22 cellular contexts compared by ENCODE assay signal in the genomic region with DNA sequence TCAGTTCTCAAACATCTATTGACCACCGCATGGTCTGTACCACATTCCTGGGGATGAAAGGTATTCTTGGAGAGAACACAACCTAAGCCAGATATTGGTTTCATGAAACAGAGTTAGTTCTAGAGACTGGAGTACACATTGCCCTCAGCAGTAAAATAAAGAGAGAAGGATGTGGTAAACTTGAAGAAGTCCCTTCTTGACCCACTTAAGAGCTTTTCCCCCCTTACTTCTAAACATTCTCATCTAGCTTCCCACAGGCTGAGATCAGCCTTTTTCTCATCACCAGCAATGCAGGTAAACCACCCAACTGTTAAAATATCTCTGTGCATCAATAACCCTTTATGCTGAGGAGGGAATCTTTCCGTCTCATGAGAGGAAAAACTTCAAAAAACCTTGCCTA.
DNase-seq lines count a peak whose midpoint lies in the region; ATAC-seq and TF ChIP-seq lines count a peak whose summit lies in the region.
"Had no signal": no experiment of that assay in that cellular context is flagged by ENCODE, and none has a peak within 500 bp of the region (broad histone marks: within the 10 kb centered on the region; RNA-seq: fewer than 3 reads in every experiment).

No MANE protein-coding gene starts in this region.

- H3K18ac ChIP-seq in IMR-90 (ENCODE audit: low read depth, low read length) (no peak overlapping the region), H9 (ENCODE audit: insufficient read length, low read depth, low read length) (no peak overlapping the region)

- H2AK5ac ChIP-seq in IMR-90 (ENCODE audit: low read depth, low read length) = no peak overlapping the region
- no peak overlapping the region for H2AK5ac ChIP-seq in H9 (ENCODE audit: insufficient read length, low read length)

- no peak overlapping the region for H3K23ac ChIP-seq in IMR-90 (ENCODE audit: low read depth, low read length)
- no peak overlapping the region for H3K23ac ChIP-seq in H9 (ENCODE audit: insufficient read length, low read depth, low read length)

- H4K91ac ChIP-seq in IMR-90 (ENCODE audit: insufficient read depth, low read depth, low read length) = no peak overlapping the region
- no peak overlapping the region for H4K91ac ChIP-seq in H9 (ENCODE audit: insufficient read length, low read depth, low read length)

- peak overlapping the region; percentile 19 for H3K27ac Mint-ChIP-seq in activated naive CD4-positive, alpha-beta T cell treated with anti-CD3 and anti-CD28 coated beads for 36 hours
- peak overlapping the region; percentile 59 for H3K27ac Mint-ChIP-seq in CD4-positive, alpha-beta T cell
- H3K27ac Mint-ChIP-seq in H9 = no peak overlapping the region

- H2BK120ac ChIP-seq in IMR-90 (ENCODE audit: low read depth, low read length) (no peak overlapping the region), H9 (ENCODE audit: low read depth, low read length, poor library complexity, severe bottlenecking) (no peak overlapping the region)

- H3K9me3 Mint-ChIP-seq in activated naive CD4-positive, alpha-beta T cell treated with anti-CD3 and anti-CD28 coated beads for 36 hours = peaks cover 5% of the 10 kb centered on the region
- H3K9me3 Mint-ChIP-seq in CD4-positive, alpha-beta T cell = peaks cover 2% of the 10 kb centered on the region
- peaks cover 8 to 15% of the 10 kb centered on the region in 2 experiments for H3K9me3 Mint-ChIP-seq in H9

- H2BK5ac ChIP-seq in IMR-90 (ENCODE audit: low read depth, low read length, poor library complexity, severe bottlenecking) = no peak overlapping the region
- H2BK5ac ChIP-seq in H9 (ENCODE audit: insufficient read length, low read length) = no peak overlapping the region

- DNase-seq in activated naive CD4-positive, alpha-beta T cell treated with anti-CD3 and anti-CD28 coated beads for 36 hours = no peak
- no peak for DNase-seq in activated naive CD4-positive, alpha-beta T cell treated with anti-CD3 and anti-CD28 coated beads, Interleukin-2, amount 50 U/mL, for 16 hours
- DNase-seq in CD4-positive, alpha-beta T cell = no peak
- no peak for DNase-seq in IMR-90
- DNase-seq in central memory CD4-positive, alpha-beta T cell = peak; percentile 38
- no peak for DNase-seq in RWPE1 (ENCODE audit: low spot score)
- no peak for DNase-seq in H9
- DNase-seq: AML-193, C1 segment of cervical spinal cord, COR-L47, DMS79 treated with DMSO at 0.1 percent for 48 hours, H7, Karpas-422, MV-4-11, NCI-H1105 treated with DMSO at 0.1 percent for 48 hours, NCI-H2029 treated with DMSO at 0.1 percent for 48 hours, NCI-H2171, NCI-H524 treated with DMSO at 0.1 percent for 48 hours, NCI-H82, Right ventricle myocardium superior had no signal

- H2BK15ac ChIP-seq in IMR-90 (ENCODE audit: low read depth, low read length) = peak overlapping the region; percentile 43; the same call in 1 of the 3 replicates
- no peak overlapping the region for H2BK15ac ChIP-seq in H9 (ENCODE audit: low read depth, low read length)

- dilution Hi-C loops in IMR-90 (cut with HindIII; ENCODE audit: low sequenced_read_pairs, unreplicated experiment) = no loop called here

- no peak for TF ChIP-seq POLR2A in IMR-90 (IDR thresholded peaks at IDR 0.05; ENCODE audit: low read depth, low read length)

- BruUV-seq in IMR-90 (replicated peaks; lab: Mats Ljungman, UMichigan) = no TSS peak

- peaks cover 4% of the 10 kb centered on the region for H3K4me1 ChIP-seq in IMR-90 (ENCODE audit: control insufficient read depth, insufficient read depth, low read length)
- H3K4me1 ChIP-seq in H9 (ENCODE audit: insufficient read depth, low read length) = no peaks in the 10 kb centered on the region

- H3K79me2 ChIP-seq in H9 (ENCODE audit: insufficient read depth, low read length) = no peaks in the 10 kb centered on the region

- no CpG with 5 or more reads among the region's 2 CpGs for whole genome bisulfite sequencing in IMR-90 (ENCODE audit: extremely low coverage in 2 of 2, insufficient read length in 1 of 2), 2 experiments
- no CpG with 5 or more reads among the region's 2 CpGs for WGBS in H9 (ENCODE audit: extremely low coverage, insufficient read length, low lambda C conversion rate)

- no peaks in the 10 kb centered on the region for H3K9me1 ChIP-seq in IMR-90 (ENCODE audit: insufficient read depth, low read length)

- POLR2A ChIA-PET in CD4-positive, alpha-beta T cell (lab: Charles Lee) = no interaction called here
- POLR2A ChIA-PET in IMR-90 (lab: Charles Lee; ENCODE audit: unreplicated experiment) = no interaction called here
- POLR2A ChIA-PET in RWPE1 (lab: Yijun Ruan, JAX; ENCODE audit: low non-redundant PET) = no interaction called here

- no peak for TF ChIP-seq RAD21 in IMR-90 (IDR thresholded peaks at IDR 0.05; ENCODE audit: low read length)

- no peak overlapping the region for H3K4ac ChIP-seq in IMR-90 (ENCODE audit: low read depth, low read length)
- H3K4ac ChIP-seq in H9 (ENCODE audit: low read depth, low read length) = no peak overlapping the region

- no peaks in the 10 kb centered on the region for H3K27me3 ChIP-seq in CD4-positive, alpha-beta T cell (ENCODE audit: control insufficient read depth, insufficient read depth, low read length)
- no peaks in the 10 kb centered on the region; the same call in 1 of the 2 replicates for H3K27me3 ChIP-seq in IMR-90 (ENCODE audit: control insufficient read depth, insufficient read depth, low read length)
- no peaks in the 10 kb centered on the region for H3K27me3 ChIP-seq in H9 (ENCODE audit: insufficient read depth, low read length)

- H3K9ac ChIP-seq in IMR-90 (ENCODE audit: low read depth, low read length) = no peak overlapping the region
- H3K9ac ChIP-seq in H9 (ENCODE audit: extremely low read depth, insufficient read length, low read length) = no peak overlapping the region

- peaks cover 28% of the 10 kb centered on the region for H3K4me1 Mint-ChIP-seq in activated naive CD4-positive, alpha-beta T cell treated with anti-CD3 and anti-CD28 coated beads for 36 hours (ENCODE audit: low read depth)
- peaks cover 32% of the 10 kb centered on the region for H3K4me1 Mint-ChIP-seq in CD4-positive, alpha-beta T cell (ENCODE audit: low read depth)
- H3K4me1 Mint-ChIP-seq in H9 = peaks cover 0 to 5% of the 10 kb centered on the region in 2 experiments; a peak in 3 of 4 replicates

- no peak overlapping the region for H3K4me3 ChIP-seq in IMR-90 (ENCODE audit: insufficient read depth, low read depth, low read length)
- H3K4me3 ChIP-seq: GM12878 had no signal

- H3K4me3 Mint-ChIP-seq in activated naive CD4-positive, alpha-beta T cell treated with anti-CD3 and anti-CD28 coated beads for 36 hours = no peak overlapping the region
- H3K4me3 Mint-ChIP-seq in CD4-positive, alpha-beta T cell = peak overlapping the region; percentile 39
- H3K4me3 Mint-ChIP-seq in H9 = no peak overlapping the region

- H3K14ac ChIP-seq in IMR-90 (replicated peaks; ENCODE audit: low read depth, low read length) (no peak overlapping the region), H9 (ENCODE audit: insufficient read depth, low read length) (no peak overlapping the region)

- H3K79me1 ChIP-seq in IMR-90 (ENCODE audit: low read depth in 1 of 2, low read length in 2 of 2) = no peaks in the 10 kb centered on the region
- H3K79me1 ChIP-seq in H9 (ENCODE audit: insufficient read depth, low read depth, low read length, poor library complexity, severe bottlenecking) = no peaks in the 10 kb centered on the region

- H3K27ac ChIP-seq in CD4-positive, alpha-beta T cell (ENCODE audit: low read depth, low read length) = no peak overlapping the region
- H3K27ac ChIP-seq in IMR-90 (ENCODE audit: insufficient read depth, low read length) (no peak overlapping the region), RWPE1 (no peak overlapping the region), H9 (ENCODE audit: insufficient read length, low read depth, low read length) (no peak overlapping the region)

- H3T11ph ChIP-seq in H9 (ENCODE audit: low read length) = no peak overlapping the region

- H3K56ac ChIP-seq in IMR-90 (ENCODE audit: extremely low read depth, insufficient read depth, low read length) (no peak overlapping the region), H9 (ENCODE audit: insufficient read length, low read depth, low read length) (no peak overlapping the region)

- no peaks in the 10 kb centered on the region for H3K9me3 ChIP-seq in CD4-positive, alpha-beta T cell (ENCODE audit: control insufficient read depth, low read length)
- peaks cover 2% of the 10 kb centered on the region; the same call in 1 of the 2 replicates for H3K9me3 ChIP-seq in IMR-90 (ENCODE audit: control insufficient read depth, insufficient read depth, low read length)
- no peaks in the 10 kb centered on the region for H3K9me3 ChIP-seq in H9 (ENCODE audit: control insufficient read depth, low read depth, low read length)

- no peaks in the 10 kb centered on the region for H3K23me2 ChIP-seq in H9 (ENCODE audit: insufficient read length, low read depth, low read length, poor library complexity, severe bottlenecking)

- no peak overlapping the region for H2BK12ac ChIP-seq in H9 (ENCODE audit: insufficient read length, low read depth, low read length)

- in situ Hi-C loops in IMR-90 (cut with MboI; ENCODE audit: low sequenced_read_pairs) = no loop called here

- CTCF ChIA-PET in activated naive CD4-positive, alpha-beta T cell treated with anti-CD3 and anti-CD28 coated beads for 36 hours (lab: Charles Lee) = no interaction called here
- CTCF ChIA-PET in CD4-positive, alpha-beta T cell (lab: Charles Lee) = no interaction called here
- CTCF ChIA-PET in IMR-90 (lab: Yijun Ruan, JAX) (no interaction called here), RWPE1 (lab: Yijun Ruan, JAX) (no interaction called here)

- H3K36me3 Mint-ChIP-seq in activated naive CD4-positive, alpha-beta T cell treated with anti-CD3 and anti-CD28 coated beads for 36 hours (ENCODE audit: low read depth) = no peaks in the 10 kb centered on the region
- H3K36me3 Mint-ChIP-seq in CD4-positive, alpha-beta T cell (ENCODE audit: low read depth) = peaks cover 6% of the 10 kb centered on the region
- H3K36me3 Mint-ChIP-seq in H9 (ENCODE audit: insufficient read depth in 1 of 3, low read depth in 3 of 3) = peaks cover 0 to 12% (median 2%) of the 10 kb centered on the region in 3 experiments; a peak in 3 of 7 replicates

- H3K4me2 ChIP-seq in IMR-90 (ENCODE audit: low read depth, low read length) (no peak overlapping the region), H9 (ENCODE audit: insufficient read depth, insufficient read length, low read length) (no peak overlapping the region)

- H3K36me3 ChIP-seq in IMR-90 (ENCODE audit: control insufficient read depth, insufficient read depth, low read length) = no peaks in the 10 kb centered on the region

- H2AK9ac ChIP-seq in IMR-90 (replicated peaks; ENCODE audit: low read depth, low read length, poor library complexity) = no peak overlapping the region

- no peak overlapping the region for H4K8ac ChIP-seq in IMR-90 (ENCODE audit: low read depth in 2 of 2, low read length in 2 of 2)
- H4K8ac ChIP-seq in H9 (replicated peaks; ENCODE audit: insufficient read length, low read depth, low read length) = no peak overlapping the region

- H2BK20ac ChIP-seq in IMR-90 (ENCODE audit: low read depth, low read length) (no peak overlapping the region), H9 (ENCODE audit: low read depth, low read length, poor library complexity, severe bottlenecking) (no peak overlapping the region)

- TF ChIP-seq CTCF in CD4-positive, alpha-beta T cell (IDR thresholded peaks at IDR 0.05) = no peak
- TF ChIP-seq CTCF in IMR-90 (conservative IDR thresholded peaks at IDR 0.05; ENCODE audit: low read depth, low read length) = no peak
- no peak for TF ChIP-seq CTCF in RWPE1 (conservative IDR thresholded peaks at IDR 0.05; ENCODE audit: low read depth)
- no peak for TF ChIP-seq CTCF in H9 (conservative IDR thresholded peaks at IDR 0.05)

- H4K20me1 ChIP-seq in IMR-90 (ENCODE audit: insufficient read depth, low read length) = no peaks in the 10 kb centered on the region
- H4K20me1 ChIP-seq in H9 (ENCODE audit: control insufficient read depth, insufficient read depth, insufficient read length) = no peaks in the 10 kb centered on the region

- H4K5ac ChIP-seq in IMR-90 (ENCODE audit: low read depth, low read length) (no peak overlapping the region), H9 (ENCODE audit: insufficient read length, low read depth, low read length) (no peak overlapping the region)

- no peak overlapping the region for H2AFZ ChIP-seq in IMR-90 (replicated peaks; ENCODE audit: low read length, poor library complexity)
- H2AFZ ChIP-seq in H9 (ENCODE audit: low read length) = no peak overlapping the region

- H3K27me3 Mint-ChIP-seq in activated naive CD4-positive, alpha-beta T cell treated with anti-CD3 and anti-CD28 coated beads for 36 hours (ENCODE audit: low read depth) = no peaks in the 10 kb centered on the region
- H3K27me3 Mint-ChIP-seq in CD4-positive, alpha-beta T cell = no peaks in the 10 kb centered on the region
- peaks cover 4% of the 10 kb centered on the region; the same call in 1 of the 2 replicates for H3K27me3 Mint-ChIP-seq in H9 (ENCODE audit: low read depth)

- intact Hi-C loops in activated naive CD4-positive, alpha-beta T cell treated with anti-CD3 and anti-CD28 coated beads for 36 hours (cut with micrococcal nuclease) = loop anchor here (5.0 kb wide), 1 partner anchor 54 kb away; no protein-coding TSS in a partner anchor
- intact Hi-C loops in CD4-positive, alpha-beta T cell (cut with DNase I, micrococcal nuclease) = no loop called here
- intact Hi-C loops in IMR-90 (cut with micrococcal nuclease) = no loop called here

- ATAC-seq in CD4-positive, alpha-beta T cell (ENCODE audit: poor library complexity) = peak; percentile 66
- no peak for ATAC-seq in IMR-90 (ENCODE audit: low read depth)
- no peak for ATAC-seq in HG03039 (IDR thresholded peaks at IDR 0.05; ENCODE audit: unreplicated experiment)
- ATAC-seq: GM12878 had no signal

Comparison
In these comparisons a context has a peak if more than half of its experiments do, and no peak if none do; other contexts are left out.
1. H3K27ac Mint-ChIP-seq: peak in activated naive CD4-positive, alpha-beta T cell treated with anti-CD3 and anti-CD28 coated beads for 36 hours (single experiment) and CD4-positive, alpha-beta T cell (single experiment); none in H9 (0 of 3).